ENCODE assay signal across 17 cellular contexts in genomic region chr2:30296496-30296895, GRCh38.
DNase-seq lines count a peak whose midpoint lies in the region; ATAC-seq and TF ChIP-seq lines count a peak whose summit lies in the region.
"Had no signal": no experiment of that assay in that cellular context is flagged by ENCODE, and none has a peak within 500 bp of the region (broad histone marks: within the 10 kb centered on the region; RNA-seq: fewer than 3 reads in every experiment).

No MANE protein-coding gene starts in this region.

- no TSS peak for BruUV-seq in A673 (replicated peaks; lab: Mats Ljungman, UMichigan)

- H3K9me3 Mint-ChIP-seq in memory B cell: peaks cover 5% of the 10 kb centered on the region
- H3K9me3 Mint-ChIP-seq: GM23338 had no signal

- H3K4me1 Mint-ChIP-seq in memory B cell: peaks cover 41% of the 10 kb centered on the region

- H3K79me2 ChIP-seq in parathyroid adenoma: no peaks in the 10 kb centered on the region
- no peaks in the 10 kb centered on the region for H3K79me2 ChIP-seq in hepatocyte

- H3K4me3 Mint-ChIP-seq in memory B cell: no peak overlapping the region
- H3K4me3 Mint-ChIP-seq: CD14-positive monocyte; CD4-positive, alpha-beta memory T cell; GM23338; IgD-negative memory B cell had no signal

- POLR2A ChIA-PET in A673 (lab: Charles Lee; ENCODE audit: low non-redundant PET): no interaction called here

- CTCF ChIA-PET in A673 (lab: Charles Lee): no interaction called here

- ATAC-seq in right cardiac atrium (no peak), memory B cell (ENCODE audit: low read depth) (no peak)
- ATAC-seq: GM23338 had no signal

- no peaks in the 10 kb centered on the region for H3K27me3 Mint-ChIP-seq in memory B cell
- H3K27me3 Mint-ChIP-seq: CD4-positive, alpha-beta memory T cell; IgD-negative memory B cell had no signal

- H2AFZ ChIP-seq in parathyroid adenoma (peak overlapping the region; percentile 35), hepatocyte (no peak overlapping the region)
- H2AFZ ChIP-seq: GM23338 had no signal

- no peaks in the 10 kb centered on the region for H3K9me3 ChIP-seq in right cardiac atrium (ENCODE audit: control insufficient read depth, low read length)
- H3K9me3 ChIP-seq in parathyroid adenoma (ENCODE audit: control insufficient read depth, low read length): no peaks in the 10 kb centered on the region
- H3K9me3 ChIP-seq in hepatocyte (ENCODE audit: low read depth): no peaks in the 10 kb centered on the region
- H3K9me3 ChIP-seq in A673 (ENCODE audit: low read depth, low read length, poor library complexity, severe bottlenecking): no peaks in the 10 kb centered on the region
- H3K9me3 ChIP-seq: BLaER1 had no signal

- H3K4me1 ChIP-seq in right cardiac atrium (ENCODE audit: control insufficient read depth, insufficient read depth, low read length): no peaks in the 10 kb centered on the region
- H3K4me1 ChIP-seq in parathyroid adenoma: peaks cover 19% of the 10 kb centered on the region
- H3K4me1 ChIP-seq in hepatocyte (ENCODE audit: insufficient read depth): peaks cover 3% of the 10 kb centered on the region
- peaks cover 9% of the 10 kb centered on the region for H3K4me1 ChIP-seq in A673 (ENCODE audit: insufficient read depth, low read length, poor library complexity, severe bottlenecking)

- intact Hi-C loops in cardiac septum (cut with DNase I): no loop called here
- intact Hi-C loops in right cardiac atrium (cut with DNase I): no loop called here
- intact Hi-C loops in A673 (cut with micrococcal nuclease; ENCODE audit: unreplicated experiment): no loop called here

- no peak overlapping the region for H3K9ac ChIP-seq in parathyroid adenoma
- H3K9ac ChIP-seq: BLaER1 had no signal

- H3K27me3 ChIP-seq in right cardiac atrium (ENCODE audit: control insufficient read depth, insufficient read depth) (no peaks in the 10 kb centered on the region), parathyroid adenoma (ENCODE audit: control insufficient read depth, insufficient read depth, low read length) (no peaks in the 10 kb centered on the region), hepatocyte (no peaks in the 10 kb centered on the region), A673 (replicated peaks; ENCODE audit: insufficient read depth, low read depth, low read length, poor library complexity) (no peaks in the 10 kb centered on the region)
- H3K27me3 ChIP-seq: BLaER1 had no signal

- no peak overlapping the region for H3K4me3 ChIP-seq in right cardiac atrium (ENCODE audit: low read length)
- H3K4me3 ChIP-seq in parathyroid adenoma (ENCODE audit: low read depth, low read length): no peak overlapping the region
- no peak overlapping the region for H3K4me3 ChIP-seq in hepatocyte
- no peak overlapping the region for H3K4me3 ChIP-seq in A673 (ENCODE audit: low read depth, low read length, poor library complexity, severe bottlenecking)
- H3K4me3 ChIP-seq: BLaER1, GM23338 had no signal

- DNase-seq in cardiac septum (ENCODE audit: low spot score): peak; percentile 56
- no peak for DNase-seq in right cardiac atrium
- DNase-seq in memory B cell (ENCODE audit: low spot score in 2 of 2): no peak
- no peak for DNase-seq in hepatocyte (ENCODE audit: low spot score)
- DNase-seq in islet precursor cell: no peak
- no peak for DNase-seq in A673 (ENCODE audit: low spot score)
- DNase-seq: CD4-positive, alpha-beta memory T cell; DMS153; DMS79; GDM1; HCEC 1CT had no signal

- H3K27ac Mint-ChIP-seq in memory B cell: peak overlapping the region; percentile 16
- H3K27ac Mint-ChIP-seq: CD14-positive monocyte, GM23338 had no signal

- H3K9me2 ChIP-seq in hepatocyte (replicated peaks; ENCODE audit: insufficient read depth): no peaks in the 10 kb centered on the region

- H4K20me1 ChIP-seq in hepatocyte (ENCODE audit: insufficient read depth, poor library complexity, severe bottlenecking): no peaks in the 10 kb centered on the region
- H4K20me1 ChIP-seq: BLaER1 had no signal

- H3K27ac ChIP-seq in right cardiac atrium (ENCODE audit: low read length): no peak overlapping the region
- no peak overlapping the region for H3K27ac ChIP-seq in parathyroid adenoma
- H3K27ac ChIP-seq in hepatocyte: no peak overlapping the region
- no peak overlapping the region for H3K27ac ChIP-seq in A673 (ENCODE audit: low read depth, low read length, poor library complexity, severe bottlenecking)
- H3K27ac ChIP-seq: 22Rv1, BLaER1 had no signal

- no peaks in the 10 kb centered on the region for H3K36me3 ChIP-seq in parathyroid adenoma (ENCODE audit: control insufficient read depth, insufficient read depth, low read length)
- no peaks in the 10 kb centered on the region for H3K36me3 ChIP-seq in hepatocyte (replicated peaks; ENCODE audit: insufficient read depth, low read depth)
- no peaks in the 10 kb centered on the region for H3K36me3 ChIP-seq in A673 (ENCODE audit: insufficient read depth, low read length, poor library complexity, severe bottlenecking)
- H3K36me3 ChIP-seq: BLaER1 had no signal

- H3K4me2 ChIP-seq in parathyroid adenoma (ENCODE audit: low read length): no peak overlapping the region
- no peak overlapping the region for H3K4me2 ChIP-seq in hepatocyte
- H3K4me2 ChIP-seq: BLaER1, GM23338 had no signal

- TF ChIP-seq CTCF in parathyroid adenoma (IDR thresholded peaks at IDR 0.05) (no peak), hepatocyte (IDR thresholded peaks at IDR 0.05; ENCODE audit: poor library complexity) (no peak), A673 (conservative IDR thresholded peaks at IDR 0.05; ENCODE audit: low read depth, low read length) (no peak)

- H3K36me3 Mint-ChIP-seq in memory B cell: no peaks in the 10 kb centered on the region
- H3K36me3 Mint-ChIP-seq: CD14-positive monocyte; CD4-positive, alpha-beta memory T cell; IgD-negative memory B cell had no signal
